In genomic region chr15:60989696-60990095, GRCh38 we compare ENCODE assay signal across 19 cellular contexts.
DNase-seq lines count a peak whose midpoint lies in the region; ATAC-seq and TF ChIP-seq lines count a peak whose summit lies in the region.
"Had no signal": no experiment of that assay in that cellular context is flagged by ENCODE, and none has a peak within 500 bp of the region (broad histone marks: within the 10 kb centered on the region; RNA-seq: fewer than 3 reads in every experiment).

No MANE protein-coding gene starts in this region.

- ATAC-seq in GM18519 (IDR thresholded peaks at IDR 0.05; ENCODE audit: low FRiP score, unreplicated experiment) = no peak
- ATAC-seq: CD8-positive, alpha-beta T cell; GM23338; HCT116 had no signal

- intact Hi-C loops in transverse colon (cut with DNase I; ENCODE audit: low total_unique reads) = no loop called here

- no peaks in the 10 kb centered on the region for H3F3A ChIP-seq in GM23248 (ENCODE audit: insufficient read depth)

- H3K9me2 ChIP-seq in GM23248 (ENCODE audit: insufficient read depth) = no peaks in the 10 kb centered on the region

- TF ChIP-seq POLR2A in transverse colon (IDR thresholded peaks at IDR 0.05) = no peak

- no peaks in the 10 kb centered on the region for H3K9me3 ChIP-seq in GM23248 (ENCODE audit: low read depth)
- no peaks in the 10 kb centered on the region for H3K9me3 ChIP-seq in transverse colon
- H3K9me3 ChIP-seq: BLaER1, Caco-2 had no signal

- no peak for TF ChIP-seq CTCF in choroid plexus epithelial cell (conservative IDR thresholded peaks at IDR 0.05; ENCODE audit: low read depth, low read length)
- TF ChIP-seq CTCF in transverse colon (IDR thresholded peaks at IDR 0.05) = no peak

- H3K27me3 ChIP-seq in GM23248 (replicated peaks; ENCODE audit: insufficient read depth) = no peaks in the 10 kb centered on the region
- H3K27me3 ChIP-seq in transverse colon = no peaks in the 10 kb centered on the region
- H3K27me3 ChIP-seq: BLaER1 had no signal

- H3K79me2 ChIP-seq in GM23248 (ENCODE audit: insufficient read depth) = no peaks in the 10 kb centered on the region

- H3K36me3 ChIP-seq in GM23248 (ENCODE audit: low read depth) (no peaks in the 10 kb centered on the region), transverse colon (no peaks in the 10 kb centered on the region)
- H3K36me3 ChIP-seq: BLaER1 had no signal

- WGBS in GM23248 (ENCODE audit: low coverage in 1 of 2, low lambda C conversion rate in 2 of 2, missing lambda C conversion rate in 2 of 2), 2 experiments = 30 to 50% methylated on average over 1 of the region's 1 CpG
- WGBS in transverse colon (ENCODE audit: low coverage in 1 of 2), 2 donors = 63% methylated on average over 1 of the region's 1 CpG

- TF ChIP-seq EP300 in transverse colon (IDR thresholded peaks at IDR 0.05; ENCODE audit: low read depth) = no peak

- H3K4me3 ChIP-seq in GM23248 (no peak overlapping the region), choroid plexus epithelial cell (ENCODE audit: low read depth, low read length) (no peak overlapping the region), transverse colon (no peak overlapping the region)
- H3K4me3 ChIP-seq: BLaER1, GM23338 had no signal

- H3K4me2 ChIP-seq in GM23248 (ENCODE audit: unreplicated experiment) = peak overlapping the region; percentile 5
- H3K4me2 ChIP-seq: BLaER1, GM23338 had no signal

- no peak overlapping the region for H3K27ac ChIP-seq in GM23248
- no peak overlapping the region for H3K27ac ChIP-seq in transverse colon
- H3K27ac ChIP-seq: 22Rv1, BLaER1, C4-2B had no signal

- peak; percentile 62 for DNase-seq in EH (ENCODE audit: low read depth)
- peak; percentile 32 for DNase-seq in GM23248
- DNase-seq in M059J (ENCODE audit: low read depth) = peak; percentile 21
- peak; percentile 24 for DNase-seq in choroid plexus epithelial cell (ENCODE audit: low read depth)
- no peak for DNase-seq in KG1 (lab: John Stamatoyannopoulos, UW)
- no peak for DNase-seq in transverse colon
- DNase-seq in SKM-1 treated with dmso at 0.1 percent for 144 hours (lab: John Stamatoyannopoulos, UW; ENCODE audit: unreplicated experiment) = no peak
- DNase-seq: Caco-2; CD4-positive, CD25-positive, alpha-beta regulatory T cell; CD8-positive, alpha-beta T cell; DMS153; DND-41; H9 had no signal

- in situ Hi-C loops in GM23248 (cut with MboI) = no loop called here
- in situ Hi-C loops in transverse colon (cut with MboI; ENCODE audit: low pct_ligation_motif_present in 1 of 4, low pct_unique_long_range_greater_than_20kb in 1 of 4, low sequenced_read_pairs in 3 of 4) = no loop called here

- H3K9ac ChIP-seq in GM23248 = no peak overlapping the region
- H3K9ac ChIP-seq: BLaER1 had no signal

- no peak overlapping the region for H2AFZ ChIP-seq in GM23248
- H2AFZ ChIP-seq: GM23338 had no signal

- no peaks in the 10 kb centered on the region for H4K20me1 ChIP-seq in GM23248 (ENCODE audit: insufficient read depth)
- H4K20me1 ChIP-seq: BLaER1 had no signal

- H3K4me1 ChIP-seq in GM23248 (ENCODE audit: insufficient read depth) (peaks cover 23% of the 10 kb centered on the region), transverse colon (peaks cover 0 to 3% (median 1%) of the 10 kb centered on the region in 4 donors)
- H3K4me1 ChIP-seq: Caco-2 had no signal

Comparison
In these comparisons a context has a peak if more than half of its experiments do, and no peak if none do; other contexts are left out.
1. DNase-seq: peak in EH (single experiment), GM23248 (single experiment), M059J (single experiment) and choroid plexus epithelial cell (single experiment); none in KG1 (single experiment), transverse colon (single experiment) and SKM-1 treated with dmso at 0.1 percent for 144 hours (single experiment).